1 cellular context compared by ENCODE assay signal in the genomic region with DNA sequence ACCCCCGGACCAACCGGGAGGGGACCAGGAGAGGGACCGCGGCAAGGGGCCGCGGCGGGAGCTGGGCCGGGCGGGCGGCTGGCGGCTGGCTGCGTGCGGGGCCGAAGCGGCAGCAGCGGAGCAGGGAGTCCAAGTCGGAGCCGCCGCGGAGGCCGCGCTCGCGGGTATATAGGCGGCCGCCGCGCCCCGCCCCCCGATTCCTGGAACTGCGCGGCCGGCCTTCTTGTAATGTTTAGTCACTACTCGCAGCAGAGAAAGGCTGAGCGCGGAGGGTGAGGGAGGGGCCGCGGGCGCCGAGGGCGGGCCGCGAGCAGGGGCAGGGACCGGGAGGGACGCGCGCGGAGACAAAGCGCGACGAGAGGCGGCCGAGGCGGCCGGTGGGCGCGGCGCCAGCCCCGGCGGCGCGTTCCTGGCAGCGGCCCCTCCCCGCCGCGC.
A peak's percentile ranks its signal among the peaks of the same experiment; 100 is the strongest.
TF ChIP-seq lines count a peak whose summit lies in the region.

A gene with protein sequence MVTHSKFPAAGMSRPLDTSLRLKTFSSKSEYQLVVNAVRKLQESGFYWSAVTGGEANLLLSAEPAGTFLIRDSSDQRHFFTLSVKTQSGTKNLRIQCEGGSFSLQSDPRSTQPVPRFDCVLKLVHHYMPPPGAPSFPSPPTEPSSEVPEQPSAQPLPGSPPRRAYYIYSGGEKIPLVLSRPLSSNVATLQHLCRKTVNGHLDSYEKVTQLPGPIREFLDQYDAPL (minus strand): TSS at position 142 of the 435 bp plus-strand sequence. CDS start 982 bp downstream, outside the sequence.

TF ChIP-seq in HEK293, 187 proteins besides CTCF, POLR2A, EP300 and RAD21 (continued from another document):
- TF ChIP-seq SP3 (tag by site-specific recombination; IDR thresholded peaks at IDR 0.05) (peak; percentile 55; the same call in 1 of the 2 replicates), SP2 (tag by site-specific recombination; IDR thresholded peaks at IDR 0.05) (peak; percentile 71), ZNF214 (tag by site-specific recombination; IDR thresholded peaks at IDR 0.05; ENCODE audit: borderline replicate concordance) (no peak), ZNF24 (tag by site-specific recombination; IDR thresholded peaks at IDR 0.05) (no peak), KLF9 (tag by site-specific recombination; IDR thresholded peaks at IDR 0.05; ENCODE audit: low read depth) (peak; percentile 76; the same call in 1 of the 2 replicates), GLIS2 (tag by site-specific recombination; IDR thresholded peaks at IDR 0.05) (no peak), ZBTB8A (tag by site-specific recombination; IDR thresholded peaks at IDR 0.05) (peak; percentile 69), EGR2 (tag by site-specific recombination; IDR thresholded peaks at IDR 0.05; ENCODE audit: low read depth) (no peak), ZNF677 (tag by site-specific recombination; IDR thresholded peaks at IDR 0.05) (no peak), ZNF549 (tag by site-specific recombination; IDR thresholded peaks at IDR 0.05) (no peak), ZNF426 (tag by site-specific recombination; IDR thresholded peaks at IDR 0.05) (no peak), ZSCAN23 (tag by site-specific recombination; IDR thresholded peaks at IDR 0.05) (no peak), ZBTB20 (tag by site-specific recombination; IDR thresholded peaks at IDR 0.05) (0 out of 2 replicates have a peak, but pooled peaks have one; percentile 11), ZNF501 (tag by site-specific recombination; IDR thresholded peaks at IDR 0.05) (no peak), GLI2 (tag by site-specific recombination; IDR thresholded peaks at IDR 0.05; ENCODE audit: borderline replicate concordance, low read depth) (no peak)
- TF ChIP-seq, protein P1, sequence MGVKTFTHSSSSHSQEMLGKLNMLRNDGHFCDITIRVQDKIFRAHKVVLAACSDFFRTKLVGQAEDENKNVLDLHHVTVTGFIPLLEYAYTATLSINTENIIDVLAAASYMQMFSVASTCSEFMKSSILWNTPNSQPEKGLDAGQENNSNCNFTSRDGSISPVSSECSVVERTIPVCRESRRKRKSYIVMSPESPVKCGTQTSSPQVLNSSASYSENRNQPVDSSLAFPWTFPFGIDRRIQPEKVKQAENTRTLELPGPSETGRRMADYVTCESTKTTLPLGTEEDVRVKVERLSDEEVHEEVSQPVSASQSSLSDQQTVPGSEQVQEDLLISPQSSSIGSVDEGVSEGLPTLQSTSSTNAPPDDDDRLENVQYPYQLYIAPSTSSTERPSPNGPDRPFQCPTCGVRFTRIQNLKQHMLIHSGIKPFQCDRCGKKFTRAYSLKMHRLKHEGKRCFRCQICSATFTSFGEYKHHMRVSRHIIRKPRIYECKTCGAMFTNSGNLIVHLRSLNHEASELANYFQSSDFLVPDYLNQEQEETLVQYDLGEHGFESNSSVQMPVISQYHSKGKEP (tag by site-specific recombination; IDR thresholded peaks at IDR 0.05), result 0 out of 2 replicates have a peak, but pooled peaks have one; percentile 6
- TF ChIP-seq, protein P2, sequence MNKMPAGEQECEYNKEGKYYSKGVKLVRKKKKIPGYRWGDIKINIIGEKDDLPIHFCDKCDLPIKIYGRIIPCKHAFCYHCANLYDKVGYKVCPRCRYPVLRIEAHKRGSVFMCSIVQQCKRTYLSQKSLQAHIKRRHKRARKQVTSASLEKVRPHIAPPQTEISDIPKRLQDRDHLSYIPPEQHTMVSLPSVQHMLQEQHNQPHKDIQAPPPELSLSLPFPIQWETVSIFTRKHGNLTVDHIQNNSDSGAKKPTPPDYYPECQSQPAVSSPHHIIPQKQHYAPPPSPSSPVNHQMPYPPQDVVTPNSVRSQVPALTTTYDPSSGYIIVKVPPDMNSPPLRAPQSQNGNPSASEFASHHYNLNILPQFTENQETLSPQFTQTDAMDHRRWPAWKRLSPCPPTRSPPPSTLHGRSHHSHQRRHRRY (tag by site-specific recombination; IDR thresholded peaks at IDR 0.05), result no peak
